Comparison of ENCODE assay signal across 13 cellular contexts in genomic region chr13:57557979-57558529, GRCh38.
A peak's percentile ranks its signal among the peaks of the same experiment; 100 is the strongest.
DNase-seq lines count a peak whose midpoint lies in the region; ATAC-seq and TF ChIP-seq lines count a peak whose summit lies in the region.
"Had no signal": no experiment of that assay in that cellular context is flagged by ENCODE, and none has a peak within 500 bp of the region (broad histone marks: within the 10 kb centered on the region; RNA-seq: fewer than 3 reads in every experiment).

No MANE protein-coding gene starts in this region.

- DNase-seq in MCF 10A (ENCODE audit: unreplicated experiment), result peak; percentile 38
- DNase-seq in mammary epithelial cell, result no peak
- peak; percentile 15 for DNase-seq in foreskin melanocyte
- DNase-seq in testis, result no peak
- DNase-seq in CD8-positive, alpha-beta T cell, result no peak
- no peak for DNase-seq in Right ventricle myocardium superior
- DNase-seq in activated CD8-positive, alpha-beta memory T cell treated with anti-CD3 and anti-CD28 coated beads, Interleukin-2, amount 50 U/mL, for 4 hours, result no peak
- DNase-seq: activated CD4-positive, alpha-beta T cell treated with anti-CD3 and anti-CD28 coated beads, Interleukin-2, amount 50 U/mL, for 1 hour; central memory CD4-positive, alpha-beta T cell; NCI-H524 treated with DMSO at 0.1 percent for 48 hours had no signal

- H3K4me1 ChIP-seq in mammary epithelial cell (ENCODE audit: insufficient read depth, low read length) (no peaks in the 10 kb centered on the region), OCI-LY1 (ENCODE audit: insufficient read depth, low read length, severe bottlenecking) (no peaks in the 10 kb centered on the region), testis (no peaks in the 10 kb centered on the region)
- no peaks in the 10 kb centered on the region for H3K4me1 ChIP-seq in CD8-positive, alpha-beta T cell (ENCODE audit: insufficient read depth, low read length)
- H3K4me1 ChIP-seq: BLaER1 had no signal

- no peaks in the 10 kb centered on the region for H3K79me2 ChIP-seq in mammary epithelial cell (ENCODE audit: insufficient read depth, low read length)
- no peaks in the 10 kb centered on the region for H3K79me2 ChIP-seq in OCI-LY1 (ENCODE audit: insufficient read depth, low read length)

- CTCF ChIA-PET in MCF 10A (lab: Yijun Ruan, JAX) (interaction anchor here (0.6 to 0.9 kb wide), 5 partner anchors 11 to 980 kb away, joined by 3 to 6 read pairs (median 3); no protein-coding TSS in a partner anchor), mammary epithelial cell (lab: Charles Lee; ENCODE audit: low non-redundant PET) (no interaction called here)
- CTCF ChIA-PET in CD8-positive, alpha-beta T cell (lab: Charles Lee), result no interaction called here

- H3K4me2 ChIP-seq in mammary epithelial cell (ENCODE audit: insufficient read depth, low read depth, low read length) (no peak overlapping the region), OCI-LY1 (ENCODE audit: low read length) (no peak overlapping the region)
- H3K4me2 ChIP-seq: BLaER1 had no signal

- H3K9ac ChIP-seq in mammary epithelial cell (ENCODE audit: insufficient read depth, low read length) (no peak overlapping the region), OCI-LY1 (ENCODE audit: low read length) (no peak overlapping the region)
- H3K9ac ChIP-seq: BLaER1 had no signal

- H2AFZ ChIP-seq in mammary epithelial cell (ENCODE audit: low read depth, low read length) (no peak overlapping the region), OCI-LY1 (ENCODE audit: low read length) (no peak overlapping the region)

- intact Hi-C loops in MCF 10A (cut with micrococcal nuclease) (loop anchor here (5.0 kb wide), 1 partner anchor 996 kb away; no protein-coding TSS in a partner anchor), mammary epithelial cell (cut with micrococcal nuclease) (no loop called here), testis (cut with DNase I; ENCODE audit: low total_unique reads) (no loop called here), Right ventricle myocardium superior (cut with DNase I) (no loop called here)
- intact Hi-C loops in CD8-positive, alpha-beta T cell (cut with DNase I, micrococcal nuclease), result no loop called here

- no peak for ATAC-seq in CD8-positive, alpha-beta T cell
- ATAC-seq in Right ventricle myocardium superior (ENCODE audit: poor library complexity), result no peak

- dilution Hi-C loops in mammary epithelial cell (cut with HindIII; ENCODE audit: low sequenced_read_pairs), result no loop called here

- no peaks in the 10 kb centered on the region for H4K20me1 ChIP-seq in mammary epithelial cell (ENCODE audit: insufficient read depth, low read length)
- H4K20me1 ChIP-seq in OCI-LY1 (ENCODE audit: insufficient read depth, low read length), result no peaks in the 10 kb centered on the region
- H4K20me1 ChIP-seq: BLaER1 had no signal

- TF ChIP-seq POLR2A in testis (IDR thresholded peaks at IDR 0.05), result no peak

- H3K27me3 Mint-ChIP-seq in MCF 10A (ENCODE audit: insufficient read depth, unreplicated experiment), result no peaks in the 10 kb centered on the region
- H3K27me3 Mint-ChIP-seq in CD8-positive, alpha-beta T cell (ENCODE audit: low read depth), result no peaks in the 10 kb centered on the region

- H3K27ac ChIP-seq in mammary epithelial cell (ENCODE audit: insufficient read depth, low read depth, low read length) (no peak overlapping the region), OCI-LY1 (ENCODE audit: low read depth, low read length, poor library complexity, severe bottlenecking) (no peak overlapping the region), testis (no peak overlapping the region)
- no peak overlapping the region for H3K27ac ChIP-seq in CD8-positive, alpha-beta T cell (ENCODE audit: low read depth, low read length)
- H3K27ac ChIP-seq: BLaER1, thoracic aorta had no signal

- H3K36me3 Mint-ChIP-seq in MCF 10A (ENCODE audit: insufficient read depth, unreplicated experiment), result no peaks in the 10 kb centered on the region
- no peaks in the 10 kb centered on the region for H3K36me3 Mint-ChIP-seq in CD8-positive, alpha-beta T cell

- no peaks in the 10 kb centered on the region for H3K36me3 ChIP-seq in mammary epithelial cell (ENCODE audit: insufficient read depth, low read length)
- no peaks in the 10 kb centered on the region for H3K36me3 ChIP-seq in OCI-LY1 (ENCODE audit: insufficient read depth, low read length)
- H3K36me3 ChIP-seq in testis (ENCODE audit: low read depth, missing control alignments), result no peaks in the 10 kb centered on the region
- no peaks in the 10 kb centered on the region for H3K36me3 ChIP-seq in CD8-positive, alpha-beta T cell (ENCODE audit: insufficient read depth, low read length)
- H3K36me3 ChIP-seq: BLaER1, thoracic aorta had no signal

- no peaks in the 10 kb centered on the region for H3K9me2 ChIP-seq in OCI-LY1 (ENCODE audit: low read depth, low read length)

- no peak overlapping the region for H3K4me3 ChIP-seq in mammary epithelial cell (replicated peaks in 1 of 3; ENCODE audit: insufficient read depth in 1 of 3, low read depth in 2 of 3, low read length in 3 of 3)
- no peak overlapping the region for H3K4me3 ChIP-seq in OCI-LY1 (ENCODE audit: low read depth, low read length, poor library complexity, severe bottlenecking)
- H3K4me3 ChIP-seq in testis, result no peak overlapping the region
- no peak overlapping the region for H3K4me3 ChIP-seq in CD8-positive, alpha-beta T cell (ENCODE audit: low read depth, low read length)
- H3K4me3 ChIP-seq: BLaER1, thoracic aorta had no signal

- WGBS in mammary epithelial cell (ENCODE audit: low coverage, missing lambda C conversion rate), result 50% methylated on average over 6 of the region's 6 CpGs
- WGBS in testis, 2 donors, result 47 to 53% methylated on average over 6 of the region's 6 CpGs

- no peak overlapping the region for H3K4me3 Mint-ChIP-seq in MCF 10A (ENCODE audit: unreplicated experiment)
- no peak overlapping the region for H3K4me3 Mint-ChIP-seq in CD8-positive, alpha-beta T cell

- H3K9me3 ChIP-seq in mammary epithelial cell (replicated peaks; ENCODE audit: insufficient read depth, low read length) (peaks cover 3% of the 10 kb centered on the region), OCI-LY1 (ENCODE audit: low read length) (no peaks in the 10 kb centered on the region), testis (no peaks in the 10 kb centered on the region)
- H3K9me3 ChIP-seq in CD8-positive, alpha-beta T cell (ENCODE audit: low read length), result no peaks in the 10 kb centered on the region
- H3K9me3 ChIP-seq: BLaER1, thoracic aorta had no signal

- peaks cover 4% of the 10 kb centered on the region for H3K4me1 Mint-ChIP-seq in MCF 10A (ENCODE audit: insufficient read depth, unreplicated experiment)
- H3K4me1 Mint-ChIP-seq in CD8-positive, alpha-beta T cell (ENCODE audit: low read depth), result no peaks in the 10 kb centered on the region

- in situ Hi-C loops in mammary epithelial cell (cut with MboI; ENCODE audit: low sequenced_read_pairs in 2 of 2), result no loop called here

- H3K27ac Mint-ChIP-seq in MCF 10A (ENCODE audit: low read depth, unreplicated experiment), result no peak overlapping the region
- H3K27ac Mint-ChIP-seq in CD8-positive, alpha-beta T cell, result no peak overlapping the region

- no peaks in the 10 kb centered on the region for H3K27me3 ChIP-seq in mammary epithelial cell (ENCODE audit: insufficient read depth, low read length)
- no peaks in the 10 kb centered on the region for H3K27me3 ChIP-seq in OCI-LY1 (ENCODE audit: insufficient read depth, low read length)
- no peaks in the 10 kb centered on the region for H3K27me3 ChIP-seq in testis
- H3K27me3 ChIP-seq in CD8-positive, alpha-beta T cell (ENCODE audit: insufficient read depth, low read length), result no peaks in the 10 kb centered on the region
- H3K27me3 ChIP-seq: BLaER1 had no signal

- BruUV-seq in MCF 10A (replicated peaks; lab: Mats Ljungman, UMichigan) (no TSS peak), mammary epithelial cell (replicated peaks; lab: Mats Ljungman, UMichigan) (no TSS peak)

- POLR2A ChIA-PET in MCF 10A (lab: Yijun Ruan, JAX), result no interaction called here
- POLR2A ChIA-PET in CD8-positive, alpha-beta T cell (lab: Charles Lee), result no interaction called here

- no peaks in the 10 kb centered on the region for H3F3A ChIP-seq in OCI-LY1 (ENCODE audit: insufficient read depth, low read length)

- peaks cover 6% of the 10 kb centered on the region for H3K9me3 Mint-ChIP-seq in MCF 10A (ENCODE audit: unreplicated experiment)
- H3K9me3 Mint-ChIP-seq in CD8-positive, alpha-beta T cell, result peaks cover 18% of the 10 kb centered on the region

- TF ChIP-seq CTCF in MCF 10A (IDR thresholded peaks at IDR 0.05; ENCODE audit: unreplicated experiment) (peak; percentile 28), mammary epithelial cell (conservative IDR thresholded peaks at IDR 0.05 in 1 of 2, IDR thresholded peaks at IDR 0.05 in 1 of 2; ENCODE audit: extremely low read depth in 1 of 2, insufficient read depth in 1 of 2, low read depth in 1 of 2, low read length in 2 of 2) (no peak), OCI-LY1 (IDR thresholded peaks at IDR 0.05; ENCODE audit: low read length) (peak; percentile 47; the same call in 1 of the 2 replicates), testis (IDR thresholded peaks at IDR 0.05) (peak; percentile 6 to 26 (median 9))
- TF ChIP-seq CTCF in CD8-positive, alpha-beta T cell (IDR thresholded peaks at IDR 0.05), result no peak

Comparison
In these comparisons a context has a peak if more than half of its experiments do, and no peak if none do; other contexts are left out.
1. DNase-seq: peak in MCF 10A (single experiment) and foreskin melanocyte (single experiment); none in mammary epithelial cell (single experiment), testis (single experiment), CD8-positive, alpha-beta T cell (0 of 7), Right ventricle myocardium superior (single experiment) and activated CD8-positive, alpha-beta memory T cell treated with anti-CD3 and anti-CD28 coated beads, Interleukin-2, amount 50 U/mL, for 4 hours (single experiment).
2. CTCF ChIP-seq: peak in MCF 10A (single experiment), OCI-LY1 (single experiment) and testis (3 of 3); none in mammary epithelial cell (0 of 2) and CD8-positive, alpha-beta T cell (single experiment).